Comparison of ENCODE assay signal across 12 cellular contexts in the genomic region with DNA sequence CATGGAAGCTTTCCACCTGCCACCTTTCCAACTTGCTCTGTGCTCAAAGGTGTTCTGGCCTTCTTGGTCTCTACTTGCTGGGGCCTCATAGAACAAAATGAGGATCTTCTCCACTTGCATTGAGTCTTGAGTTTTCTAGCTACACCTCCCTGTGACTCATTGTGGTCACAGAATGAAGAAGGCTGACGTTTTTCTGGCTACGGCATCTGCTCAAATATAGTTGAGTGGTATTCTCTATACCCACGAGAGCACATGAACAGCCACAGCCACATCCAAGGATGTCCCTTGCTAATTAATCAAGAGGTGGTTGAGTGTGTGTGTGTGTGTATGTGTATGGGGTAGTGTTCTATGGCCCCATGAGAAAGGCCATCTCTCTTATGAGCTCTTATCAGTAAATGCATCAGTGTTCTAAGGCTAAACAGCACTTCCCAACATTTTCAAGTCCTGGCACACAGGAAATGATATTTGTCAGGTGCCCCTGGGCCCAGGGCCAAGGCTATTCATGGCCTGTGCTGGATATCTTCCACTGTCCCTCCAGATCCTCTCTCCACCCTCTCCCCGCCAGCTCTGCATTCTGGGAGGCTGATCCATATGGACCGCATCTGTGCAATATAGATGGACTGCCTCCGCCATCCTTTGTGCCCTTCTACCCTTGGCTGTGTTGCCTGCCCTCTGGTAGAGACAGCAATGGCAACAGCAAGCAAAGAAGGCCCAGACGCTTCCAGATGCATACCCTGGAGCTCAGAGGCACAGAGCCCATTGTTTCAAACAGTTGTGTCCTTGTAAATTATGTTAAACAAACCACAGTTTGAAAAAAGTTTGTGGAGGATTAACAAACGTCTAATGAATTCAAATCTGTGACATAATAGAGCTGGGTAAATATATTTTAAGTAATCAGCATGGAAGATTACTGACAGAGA.
A peak's percentile ranks its signal among the peaks of the same experiment; 100 is the strongest.
DNase-seq lines count a peak whose midpoint lies in the region; ATAC-seq and TF ChIP-seq lines count a peak whose summit lies in the region.
"Had no signal": no experiment of that assay in that cellular context is flagged by ENCODE, and none has a peak within 500 bp of the region (broad histone marks: within the 10 kb centered on the region; RNA-seq: fewer than 3 reads in every experiment).

No MANE protein-coding gene starts in this region.

- H3K36me3 ChIP-seq in SK-N-MC (ENCODE audit: insufficient read depth, low read length) (no peaks in the 10 kb centered on the region), mucosa of descending colon (ENCODE audit: low read depth) (no peaks in the 10 kb centered on the region)

- H3K9me3 ChIP-seq in SK-N-MC (ENCODE audit: low read depth, low read length) (no peaks in the 10 kb centered on the region), mucosa of descending colon (no peaks in the 10 kb centered on the region)
- H3K9me3 ChIP-seq: Caco-2 had no signal

- H3K27me3 ChIP-seq in HL-60 (ENCODE audit: insufficient read depth, poor library complexity, severe bottlenecking) = no peaks in the 10 kb centered on the region

- no peak overlapping the region for H3K4me3 ChIP-seq in HL-60 (replicated peaks; ENCODE audit: insufficient read depth, low read length)
- H3K4me3 ChIP-seq in SK-N-MC = no peak overlapping the region
- H3K4me3 ChIP-seq in mucosa of descending colon = no peak overlapping the region

- no peaks in the 10 kb centered on the region for H3K4me1 ChIP-seq in mucosa of descending colon (ENCODE audit: low read depth)
- H3K4me1 ChIP-seq: Caco-2 had no signal

- TF ChIP-seq CTCF in HL-60 (IDR thresholded peaks at IDR 0.05; ENCODE audit: insufficient read depth, low read length) (no peak), mucosa of descending colon (IDR thresholded peaks at IDR 0.05) (no peak)

- peak; percentile 56 for DNase-seq in Ammon's horn (ENCODE audit: low spot score)
- peak; percentile 2 to 5 for DNase-seq in HL-60 (ENCODE audit: low read depth in 1 of 2, low spot score in 1 of 2)
- no peak for DNase-seq in SK-N-MC (ENCODE audit: low read depth, low spot score)
- peak; percentile 8 for DNase-seq in glomerular visceral epithelial cell (ENCODE audit: extremely low spot score)
- no peak for DNase-seq in D341Med (ENCODE audit: low spot score)
- DNase-seq in left colon = no peak
- no peak for DNase-seq in mucosa of descending colon
- DNase-seq: Caco-2; effector CD4-positive, alpha-beta T cell; kidney; SIG-M5 had no signal

- H3K27ac ChIP-seq in HL-60 (replicated peaks) (no peak overlapping the region), SK-N-MC (peak overlapping the region; percentile 98)

- ATAC-seq in GM21786 (IDR thresholded peaks at IDR 0.05; ENCODE audit: unreplicated experiment) = no peak
- no peak for ATAC-seq in left colon
- no peak for ATAC-seq in mucosa of descending colon

- H3K9ac ChIP-seq in SK-N-MC (ENCODE audit: insufficient read length) = no peak overlapping the region

- intact Hi-C loops in left colon (cut with DNase I, micrococcal nuclease) = no loop called here
- intact Hi-C loops in mucosa of descending colon (cut with DNase I, micrococcal nuclease) = no loop called here

Comparison
In these comparisons a context has a peak if more than half of its experiments do, and no peak if none do; other contexts are left out.
1. DNase-seq: peak in Ammon's horn (single experiment), HL-60 (2 of 2) and glomerular visceral epithelial cell (single experiment); none in SK-N-MC (single experiment), D341Med (single experiment), left colon (0 of 2) and mucosa of descending colon (0 of 3).